ENCODE assay signal across 20 cellular contexts in genomic region chr6:106380407-106380806, GRCh38.
"Had no signal": no experiment of that assay in that cellular context is flagged by ENCODE, and none has a peak within 500 bp of the region (broad histone marks: within the 10 kb centered on the region; RNA-seq: fewer than 3 reads in every experiment).

No MANE protein-coding gene starts in this region.

- H3K36me3 Mint-ChIP-seq: activated naive CD8-positive, alpha-beta T cell treated with anti-CD3 and anti-CD28 coated beads, Interleukin-2, amount 10 ng/mL, durations not matched to agents 7 days and 5 days; naive thymus-derived CD8-positive, alpha-beta T cell; T-cell; type B pancreatic cell had no signal

- H3K36me3 ChIP-seq: ovary, right lobe of liver, stomach had no signal

- H3K27ac Mint-ChIP-seq: activated CD4-positive, alpha-beta T cell treated with anti-CD3 and anti-CD28 coated beads, Interleukin-2, amount 10 ng/mL, durations not matched to agents 24 days and 14 days; activated CD8-positive, alpha-beta T cell treated with anti-CD3 and anti-CD28 coated beads for 36 hours; activated naive CD8-positive, alpha-beta T cell treated with anti-CD3 and anti-CD28 coated beads, Interleukin-2, amount 10 ng/mL, durations not matched to agents 7 days and 5 days; activated T-helper 2 cell treated with anti-CD3 and anti-CD28 coated beads, Interferon-gamma antibody, Interleukin-2, Interleukin-4, amounts not matched to agents 10 μg/mL and 5 μg/mL and 100 μg/mL, durations not matched to agents 14 hours and 24 hours and 36 hours; effector memory CD8-positive, alpha-beta T cell; naive thymus-derived CD8-positive, alpha-beta T cell; T-cell; type B pancreatic cell had no signal

- H3K9me3 ChIP-seq: ovary, right lobe of liver, stomach, testis had no signal

- DNase-seq: activated CD4-positive, alpha-beta T cell treated with anti-CD3 and anti-CD28 coated beads, Interleukin-2, amount 10 ng/mL, durations not matched to agents 24 days and 14 days; activated CD8-positive, alpha-beta T cell treated with anti-CD3 and anti-CD28 coated beads for 36 hours; activated naive CD4-positive, alpha-beta T cell treated with Interleukin-2 at 50 U/mL for 16 hours; activated naive CD8-positive, alpha-beta T cell treated with anti-CD3 and anti-CD28 coated beads, Interleukin-2, amount 10 ng/mL, durations not matched to agents 7 days and 5 days; activated T-cell treated with anti-CD3 and anti-CD28 coated beads, Interleukin-2, amount 50 U/mL, for 1 hour; amygdala; caudate nucleus; effector memory CD8-positive, alpha-beta T cell; left cardiac atrium; naive thymus-derived CD8-positive, alpha-beta T cell; ovary; right lobe of liver; stimulated activated CD4-positive, alpha-beta T cell treated with anti-CD3 and anti-CD28 coated beads, Interleukin-4, amount 100 ng/mL, for 1 hour; stomach; T-cell; T-helper 9 cell; testis had no signal

- H3K4me1 ChIP-seq: right lobe of liver, stomach, testis had no signal

- H3K4me2 ChIP-seq: smooth muscle cell had no signal

- H3K4me3 Mint-ChIP-seq: activated CD4-positive, alpha-beta T cell treated with anti-CD3 and anti-CD28 coated beads, Interleukin-2, amount 10 ng/mL, durations not matched to agents 24 days and 14 days; activated CD8-positive, alpha-beta T cell treated with anti-CD3 and anti-CD28 coated beads for 36 hours; activated naive CD8-positive, alpha-beta T cell treated with anti-CD3 and anti-CD28 coated beads, Interleukin-2, amount 10 ng/mL, durations not matched to agents 7 days and 5 days; effector memory CD8-positive, alpha-beta T cell; naive thymus-derived CD8-positive, alpha-beta T cell; T-cell; type B pancreatic cell had no signal

- H3K27me3 ChIP-seq: ovary, right lobe of liver, stomach, testis had no signal

- H3K9me3 Mint-ChIP-seq: activated CD4-positive, alpha-beta T cell treated with anti-CD3 and anti-CD28 coated beads, Interleukin-2, amount 10 ng/mL, durations not matched to agents 24 days and 14 days; activated CD8-positive, alpha-beta T cell treated with anti-CD3 and anti-CD28 coated beads for 36 hours; activated naive CD8-positive, alpha-beta T cell treated with anti-CD3 and anti-CD28 coated beads, Interleukin-2, amount 10 ng/mL, durations not matched to agents 7 days and 5 days; activated T-helper 2 cell treated with anti-CD3 and anti-CD28 coated beads, Interferon-gamma antibody, Interleukin-2, Interleukin-4, amounts not matched to agents 10 μg/mL and 5 μg/mL and 100 μg/mL, durations not matched to agents 14 hours and 24 hours and 36 hours; effector memory CD8-positive, alpha-beta T cell; naive thymus-derived CD8-positive, alpha-beta T cell; T-cell; type B pancreatic cell had no signal

- H3K27ac ChIP-seq: ovary, right lobe of liver, stomach, testis had no signal

- H3K4me3 ChIP-seq: ovary, right lobe of liver, smooth muscle cell, stomach, testis had no signal

- ATAC-seq: activated CD8-positive, alpha-beta T cell treated with anti-CD3 and anti-CD28 coated beads for 36 hours; effector memory CD8-positive, alpha-beta T cell; left cardiac atrium; naive thymus-derived CD8-positive, alpha-beta T cell; right lobe of liver; T-cell had no signal
